ENCODE assay signal across 2 cellular contexts in the genomic region with DNA sequence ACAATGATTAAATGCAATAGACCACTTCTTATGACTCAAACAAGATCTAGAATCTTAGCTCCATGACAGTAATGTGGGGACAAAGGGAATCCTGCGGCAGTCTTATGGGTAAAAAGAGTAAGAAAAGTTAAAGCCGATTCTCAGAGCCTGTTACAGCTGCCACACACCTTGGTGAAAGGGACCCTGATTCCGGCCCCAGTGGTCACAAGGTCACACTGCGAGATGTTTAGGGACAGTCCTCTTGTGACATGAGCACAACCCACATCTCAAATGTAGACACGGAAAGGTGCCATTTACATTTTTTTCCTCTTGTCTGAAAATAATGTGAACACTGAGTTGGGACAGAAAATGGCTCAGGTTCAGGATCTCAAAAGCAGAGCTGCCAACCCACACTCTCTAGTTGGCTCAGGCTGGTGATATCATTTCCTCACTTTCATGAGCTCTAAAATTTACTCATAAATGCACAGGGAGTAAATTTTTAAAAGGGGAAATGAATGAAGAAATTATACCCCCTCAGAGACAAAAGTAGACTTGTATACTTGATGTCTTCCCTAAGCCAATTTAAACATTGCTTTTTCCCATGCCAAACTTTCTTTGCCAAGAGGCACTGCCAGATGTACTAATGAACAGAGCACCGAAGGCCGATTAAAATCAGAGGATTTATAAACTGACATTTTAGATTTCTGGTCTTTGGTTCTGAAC.
TF ChIP-seq lines count a peak whose summit lies in the region.

No MANE protein-coding gene starts in this region.

TF ChIP-seq in GM23338, 12 proteins besides CTCF, POLR2A, EP300 and RAD21:
- TF ChIP-seq NANOG (IDR thresholded peaks at IDR 0.05; ENCODE audit: borderline replicate concordance) (no peak), JUNB (IDR thresholded peaks at IDR 0.05; ENCODE audit: unreplicated experiment) (no peak), CREB1 (CRISPR knock-in tag; IDR thresholded peaks at IDR 0.05; ENCODE audit: low read depth) (no peak), EZH2phosphoT487 (IDR thresholded peaks at IDR 0.05; ENCODE audit: unreplicated experiment) (no peak), STAT1 (IDR thresholded peaks at IDR 0.05; ENCODE audit: unreplicated experiment) (no peak), ZNF331 (CRISPR knock-in tag; IDR thresholded peaks at IDR 0.05; ENCODE audit: low read depth) (no peak), ZNF114 (CRISPR knock-in tag; IDR thresholded peaks at IDR 0.05) (no peak), EZH2 (IDR thresholded peaks at IDR 0.05; ENCODE audit: low read depth, unreplicated experiment) (no peak)
- TF ChIP-seq, protein P1, sequence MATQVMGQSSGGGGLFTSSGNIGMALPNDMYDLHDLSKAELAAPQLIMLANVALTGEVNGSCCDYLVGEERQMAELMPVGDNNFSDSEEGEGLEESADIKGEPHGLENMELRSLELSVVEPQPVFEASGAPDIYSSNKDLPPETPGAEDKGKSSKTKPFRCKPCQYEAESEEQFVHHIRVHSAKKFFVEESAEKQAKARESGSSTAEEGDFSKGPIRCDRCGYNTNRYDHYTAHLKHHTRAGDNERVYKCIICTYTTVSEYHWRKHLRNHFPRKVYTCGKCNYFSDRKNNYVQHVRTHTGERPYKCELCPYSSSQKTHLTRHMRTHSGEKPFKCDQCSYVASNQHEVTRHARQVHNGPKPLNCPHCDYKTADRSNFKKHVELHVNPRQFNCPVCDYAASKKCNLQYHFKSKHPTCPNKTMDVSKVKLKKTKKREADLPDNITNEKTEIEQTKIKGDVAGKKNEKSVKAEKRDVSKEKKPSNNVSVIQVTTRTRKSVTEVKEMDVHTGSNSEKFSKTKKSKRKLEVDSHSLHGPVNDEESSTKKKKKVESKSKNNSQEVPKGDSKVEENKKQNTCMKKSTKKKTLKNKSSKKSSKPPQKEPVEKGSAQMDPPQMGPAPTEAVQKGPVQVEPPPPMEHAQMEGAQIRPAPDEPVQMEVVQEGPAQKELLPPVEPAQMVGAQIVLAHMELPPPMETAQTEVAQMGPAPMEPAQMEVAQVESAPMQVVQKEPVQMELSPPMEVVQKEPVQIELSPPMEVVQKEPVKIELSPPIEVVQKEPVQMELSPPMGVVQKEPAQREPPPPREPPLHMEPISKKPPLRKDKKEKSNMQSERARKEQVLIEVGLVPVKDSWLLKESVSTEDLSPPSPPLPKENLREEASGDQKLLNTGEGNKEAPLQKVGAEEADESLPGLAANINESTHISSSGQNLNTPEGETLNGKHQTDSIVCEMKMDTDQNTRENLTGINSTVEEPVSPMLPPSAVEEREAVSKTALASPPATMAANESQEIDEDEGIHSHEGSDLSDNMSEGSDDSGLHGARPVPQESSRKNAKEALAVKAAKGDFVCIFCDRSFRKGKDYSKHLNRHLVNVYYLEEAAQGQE (IDR thresholded peaks at IDR 0.05; ENCODE audit: unreplicated experiment), result no peak
- TF ChIP-seq, protein P2, sequence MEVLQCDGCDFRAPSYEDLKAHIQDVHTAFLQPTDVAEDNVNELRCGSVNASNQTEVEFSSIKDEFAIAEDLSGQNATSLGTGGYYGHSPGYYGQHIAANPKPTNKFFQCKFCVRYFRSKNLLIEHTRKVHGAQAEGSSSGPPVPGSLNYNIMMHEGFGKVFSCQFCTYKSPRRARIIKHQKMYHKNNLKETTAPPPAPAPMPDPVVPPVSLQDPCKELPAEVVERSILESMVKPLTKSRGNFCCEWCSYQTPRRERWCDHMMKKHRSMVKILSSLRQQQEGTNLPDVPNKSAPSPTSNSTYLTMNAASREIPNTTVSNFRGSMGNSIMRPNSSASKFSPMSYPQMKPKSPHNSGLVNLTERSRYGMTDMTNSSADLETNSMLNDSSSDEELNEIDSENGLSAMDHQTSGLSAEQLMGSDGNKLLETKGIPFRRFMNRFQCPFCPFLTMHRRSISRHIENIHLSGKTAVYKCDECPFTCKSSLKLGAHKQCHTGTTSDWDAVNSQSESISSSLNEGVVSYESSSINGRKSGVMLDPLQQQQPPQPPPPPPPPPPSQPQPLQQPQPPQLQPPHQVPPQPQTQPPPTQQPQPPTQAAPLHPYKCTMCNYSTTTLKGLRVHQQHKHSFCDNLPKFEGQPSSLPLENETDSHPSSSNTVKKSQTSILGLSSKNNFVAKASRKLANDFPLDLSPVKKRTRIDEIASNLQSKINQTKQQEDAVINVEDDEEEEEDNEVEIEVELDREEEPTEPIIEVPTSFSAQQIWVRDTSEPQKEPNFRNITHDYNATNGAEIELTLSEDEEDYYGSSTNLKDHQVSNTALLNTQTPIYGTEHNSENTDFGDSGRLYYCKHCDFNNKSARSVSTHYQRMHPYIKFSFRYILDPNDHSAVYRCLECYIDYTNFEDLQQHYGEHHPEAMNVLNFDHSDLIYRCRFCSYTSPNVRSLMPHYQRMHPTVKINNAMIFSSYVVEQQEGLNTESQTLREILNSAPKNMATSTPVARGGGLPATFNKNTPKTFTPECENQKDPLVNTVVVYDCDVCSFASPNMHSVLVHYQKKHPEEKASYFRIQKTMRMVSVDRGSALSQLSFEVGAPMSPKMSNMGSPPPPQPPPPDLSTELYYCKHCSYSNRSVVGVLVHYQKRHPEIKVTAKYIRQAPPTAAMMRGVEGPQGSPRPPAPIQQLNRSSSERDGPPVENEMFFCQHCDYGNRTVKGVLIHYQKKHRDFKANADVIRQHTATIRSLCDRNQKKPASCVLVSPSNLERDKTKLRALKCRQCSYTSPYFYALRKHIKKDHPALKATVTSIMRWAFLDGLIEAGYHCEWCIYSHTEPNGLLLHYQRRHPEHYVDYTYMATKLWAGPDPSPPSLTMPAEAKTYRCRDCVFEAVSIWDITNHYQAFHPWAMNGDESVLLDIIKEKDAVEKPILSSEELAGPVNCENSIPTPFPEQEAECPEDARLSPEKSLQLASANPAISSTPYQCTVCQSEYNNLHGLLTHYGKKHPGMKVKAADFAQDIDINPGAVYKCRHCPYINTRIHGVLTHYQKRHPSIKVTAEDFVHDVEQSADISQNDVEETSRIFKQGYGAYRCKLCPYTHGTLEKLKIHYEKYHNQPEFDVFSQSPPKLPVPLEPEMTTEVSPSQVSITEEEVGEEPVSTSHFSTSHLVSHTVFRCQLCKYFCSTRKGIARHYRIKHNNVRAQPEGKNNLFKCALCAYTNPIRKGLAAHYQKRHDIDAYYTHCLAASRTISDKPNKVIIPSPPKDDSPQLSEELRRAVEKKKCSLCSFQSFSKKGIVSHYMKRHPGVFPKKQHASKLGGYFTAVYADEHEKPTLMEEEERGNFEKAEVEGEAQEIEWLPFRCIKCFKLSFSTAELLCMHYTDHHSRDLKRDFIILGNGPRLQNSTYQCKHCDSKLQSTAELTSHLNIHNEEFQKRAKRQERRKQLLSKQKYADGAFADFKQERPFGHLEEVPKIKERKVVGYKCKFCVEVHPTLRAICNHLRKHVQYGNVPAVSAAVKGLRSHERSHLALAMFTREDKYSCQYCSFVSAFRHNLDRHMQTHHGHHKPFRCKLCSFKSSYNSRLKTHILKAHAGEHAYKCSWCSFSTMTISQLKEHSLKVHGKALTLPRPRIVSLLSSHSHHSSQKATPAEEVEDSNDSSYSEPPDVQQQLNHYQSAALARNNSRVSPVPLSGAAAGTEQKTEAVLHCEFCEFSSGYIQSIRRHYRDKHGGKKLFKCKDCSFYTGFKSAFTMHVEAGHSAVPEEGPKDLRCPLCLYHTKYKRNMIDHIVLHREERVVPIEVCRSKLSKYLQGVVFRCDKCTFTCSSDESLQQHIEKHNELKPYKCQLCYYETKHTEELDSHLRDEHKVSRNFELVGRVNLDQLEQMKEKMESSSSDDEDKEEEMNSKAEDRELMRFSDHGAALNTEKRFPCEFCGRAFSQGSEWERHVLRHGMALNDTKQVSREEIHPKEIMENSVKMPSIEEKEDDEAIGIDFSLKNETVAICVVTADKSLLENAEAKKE (CRISPR knock-in tag; IDR thresholded peaks at IDR 0.05), result no peak

TF ChIP-seq in K562, 482 proteins besides CTCF, POLR2A, EP300 and RAD21:
- TF ChIP-seq ZNF165 (CRISPR knock-in tag; IDR thresholded peaks at IDR 0.05; ENCODE audit: borderline replicate concordance) (no peak), ZNF717 (CRISPR knock-in tag; IDR thresholded peaks at IDR 0.05) (no peak), LEF1 (IDR thresholded peaks at IDR 0.05) (no peak)
